8 cellular contexts compared by ENCODE assay signal in the genomic region with DNA sequence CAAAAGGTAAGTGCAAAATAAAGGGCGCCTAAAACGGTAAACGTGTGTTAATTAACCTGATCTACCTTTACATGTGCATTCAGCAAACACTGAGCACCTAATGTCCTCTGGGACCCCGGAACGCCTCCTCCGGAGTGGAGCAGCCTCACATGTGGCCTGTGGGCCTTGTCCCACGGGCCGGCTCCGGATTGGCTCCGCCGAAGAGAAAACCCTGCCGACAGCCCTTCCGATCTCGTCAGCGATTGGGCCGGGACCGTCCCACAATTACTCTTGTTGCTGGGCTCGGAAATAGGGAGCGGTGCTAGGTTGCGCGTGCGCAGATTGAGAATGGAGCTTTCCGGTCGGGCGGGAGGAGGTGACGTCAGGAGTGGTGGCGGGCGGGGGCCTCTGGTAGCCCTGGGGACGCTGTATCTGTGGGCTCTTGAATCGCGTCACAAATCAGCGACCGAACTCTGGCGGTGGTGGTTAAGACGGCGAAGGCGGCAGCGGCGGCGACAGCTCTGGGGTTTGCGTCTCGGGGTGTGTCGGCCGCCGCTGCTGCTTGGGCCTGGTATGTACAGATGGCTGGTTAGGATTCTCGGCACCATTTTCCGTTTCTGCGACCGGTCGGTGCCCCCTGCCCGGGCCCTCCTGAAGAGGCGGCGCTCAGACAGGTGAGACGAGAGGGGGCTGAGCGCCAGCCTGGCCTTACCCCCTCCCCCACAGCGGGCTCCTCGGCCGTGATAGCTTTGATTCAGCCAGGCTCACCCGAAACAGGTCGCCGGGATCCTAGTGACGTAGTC. TPM values are rescaled to one million over a fixed set of nuclear protein-coding genes. Genes with fewer than 3 reads are reported as not detected.
DNase-seq lines count a peak whose midpoint lies in the region; ATAC-seq, FAIRE-seq and TF ChIP-seq lines count a peak whose summit lies in the region.

A gene (plus strand): TSS at position 434 of the 782 bp plus-strand sequence. CDS start 119 bp downstream, at position 553.

- H4K8ac ChIP-seq in IMR-90 (ENCODE audit: low read depth in 2 of 2, low read length in 2 of 2): peak within 1 kb of the TSS; percentile 57 to 95

- peak within 1 kb of the TSS; percentile 59 for H3K27ac ChIP-seq in IMR-90 (ENCODE audit: insufficient read depth, low read length)
- peak within 1 kb of the TSS; percentile 72 for H3K27ac ChIP-seq in endothelial cell of umbilical vein (ENCODE audit: insufficient read depth, low read depth, low read length)

- BruUV-seq in IMR-90 (replicated peaks; lab: Mats Ljungman, UMichigan) (no TSS peak), endothelial cell of umbilical vein (replicated peaks; lab: Mats Ljungman, UMichigan) (no TSS peak)

- no peak within 1 kb of the TSS for H2BK120ac ChIP-seq in IMR-90 (ENCODE audit: low read depth, low read length)

- peak within 1 kb of the TSS; percentile 93 for H3K4me2 ChIP-seq in IMR-90 (ENCODE audit: low read depth, low read length)
- H3K4me2 ChIP-seq in endothelial cell of umbilical vein (ENCODE audit: insufficient read depth, low read length): peak within 1 kb of the TSS; percentile 75

- H3K23ac ChIP-seq in IMR-90 (ENCODE audit: low read depth, low read length): peak within 1 kb of the TSS; percentile 61; the same call in 1 of the 2 replicates

- TF ChIP-seq POLR2A in IMR-90 (IDR thresholded peaks at IDR 0.05; ENCODE audit: low read depth, low read length): peak; percentile 93
- peak; percentile 90 for TF ChIP-seq POLR2A in endothelial cell of umbilical vein (IDR thresholded peaks at IDR 0.05; ENCODE audit: low read depth, low read length)

- no peak within 1 kb of the TSS for H2BK20ac ChIP-seq in IMR-90 (ENCODE audit: low read depth, low read length)

- intact Hi-C loops in IMR-90 (cut with micrococcal nuclease): loop anchor here (1.0 kb wide), 1 partner anchor 87 kb away; a partner anchor contains a TSS
- intact Hi-C loops in endothelial cell of umbilical vein (cut with micrococcal nuclease): loop anchor here (5.0 kb wide), 3 partner anchors 89 to 521 kb away; a partner anchor contains a TSS

- no peak for TF ChIP-seq RAD21 in IMR-90 (IDR thresholded peaks at IDR 0.05; ENCODE audit: low read length)

- WGBS in IMR-90 (ENCODE audit: extremely low coverage in 2 of 2, insufficient read length in 1 of 2), 2 experiments: 0% methylated on average over 38 of the region's 62 CpGs; no CpG with 5 or more reads in 1 of the 2 experiments

- H3K4me3 ChIP-seq in IMR-90 (ENCODE audit: insufficient read depth, low read depth, low read length) (peak within 1 kb of the TSS; percentile 63), endothelial cell of umbilical vein (replicated peaks in 1 of 3; ENCODE audit: insufficient read depth in 1 of 3, low read depth in 1 of 3, low read length in 3 of 3) (peak within 1 kb of the TSS; percentile 36 to 93 (median 63))

- H2AFZ ChIP-seq in IMR-90 (replicated peaks; ENCODE audit: low read length, poor library complexity) (peak within 1 kb of the TSS; percentile 91), endothelial cell of umbilical vein (ENCODE audit: low read depth, low read length) (peak within 1 kb of the TSS; percentile 80)

- DNase-seq in DMS 273 (lab: John Stamatoyannopoulos, UW; ENCODE audit: unreplicated experiment) (peak; percentile 100), IMR-90 (peak; percentile 98), OCI-M1 (lab: John Stamatoyannopoulos, UW) (peak; percentile 98), activated T-cell treated with anti-CD3 and anti-CD28 coated beads for 24 hours (ENCODE audit: low read depth) (peak; percentile 100), endothelial cell of umbilical vein (ENCODE audit: low read depth, low spot score) (peak; percentile 100), midbrain (lab: John Stamatoyannopoulos, UW) (peak; percentile 100)
- peak; percentile 99 for DNase-seq in stimulated activated CD8-positive, alpha-beta memory T cell treated with anti-CD3 and anti-CD28 coated beads, Interleukin-2, amount 100 ng/mL, for 1 hour (ENCODE audit: low read depth in 2 of 2)

- ATAC-seq in GM21528 (IDR thresholded peaks at IDR 0.05; ENCODE audit: low FRiP score, unreplicated experiment): peak; percentile 95
- ATAC-seq in IMR-90 (ENCODE audit: low read depth): peak; percentile 98

- H3K79me1 ChIP-seq in IMR-90 (ENCODE audit: low read depth in 1 of 2, low read length in 2 of 2): peaks cover 3 to 23% of the 10 kb centered on the region in 2 experiments; a peak in 3 of 4 replicates

- H3K79me2 ChIP-seq in endothelial cell of umbilical vein (ENCODE audit: control insufficient read depth, insufficient read depth, low read length): peaks cover 14% of the 10 kb centered on the region

- dilution Hi-C loops in IMR-90 (cut with HindIII; ENCODE audit: low sequenced_read_pairs, unreplicated experiment): no loop called here
- dilution Hi-C loops in endothelial cell of umbilical vein (cut with MboI; ENCODE audit: extremely low pct_ligation_motif_present, low sequenced_read_pairs): no loop called here

- H3K56ac ChIP-seq in IMR-90 (ENCODE audit: extremely low read depth, insufficient read depth, low read length): no peak within 1 kb of the TSS; the same call in 1 of the 2 replicates

- H2BK15ac ChIP-seq in IMR-90 (ENCODE audit: low read depth, low read length): no peak within 1 kb of the TSS

- H3K9ac ChIP-seq in IMR-90 (ENCODE audit: low read depth, low read length) (peak within 1 kb of the TSS; percentile 88), endothelial cell of umbilical vein (replicated peaks; ENCODE audit: extremely low read depth, insufficient read depth, low read length) (peak within 1 kb of the TSS; percentile 85)

- no peaks in the 10 kb centered on the region for H4K20me1 ChIP-seq in IMR-90 (ENCODE audit: insufficient read depth, low read length)
- no peaks in the 10 kb centered on the region for H4K20me1 ChIP-seq in endothelial cell of umbilical vein (replicated peaks; ENCODE audit: control insufficient read depth, extremely low read depth, insufficient read depth, low read length)

- CTCF ChIA-PET in IMR-90 (lab: Yijun Ruan, JAX) (interaction anchor here (0.6 to 1.1 kb wide), 3 partner anchors 11 to 222 kb away, joined by 3 to 4 read pairs (median 3); no protein-coding TSS in a partner anchor), endothelial cell of umbilical vein (lab: Charles Lee) (interaction anchor here (0.6 to 1.9 kb wide), 10 partner anchors 10 to 955 kb away, joined by 3 to 16 read pairs (median 6); a partner anchor contains a TSS)

- no peak within 1 kb of the TSS for H4K91ac ChIP-seq in IMR-90 (ENCODE audit: insufficient read depth, low read depth, low read length)

- H3K9me1 ChIP-seq in IMR-90 (ENCODE audit: insufficient read depth, low read length): 0 out of 2 replicates have a peak, but pooled peaks cover 3% of the 10 kb centered on the region
- no peaks in the 10 kb centered on the region for H3K9me1 ChIP-seq in endothelial cell of umbilical vein (replicated peaks; ENCODE audit: control insufficient read depth, extremely low read depth, insufficient read depth, low read length)

- H3K4me1 ChIP-seq in IMR-90 (ENCODE audit: control insufficient read depth, insufficient read depth, low read length) (no peaks in the 10 kb centered on the region), endothelial cell of umbilical vein (ENCODE audit: control insufficient read depth, extremely low read depth, insufficient read depth, low read length) (peaks cover 7% of the 10 kb centered on the region)

- POLR2A ChIA-PET in IMR-90 (lab: Charles Lee; ENCODE audit: unreplicated experiment) (no interaction called here), endothelial cell of umbilical vein (lab: Charles Lee) (interaction anchor here (0.6 to 1.2 kb wide), 8 partner anchors 9 to 984 kb away, joined by 3 to 7 read pairs (median 4); a partner anchor contains a TSS)

- H3K18ac ChIP-seq in IMR-90 (ENCODE audit: low read depth, low read length): no peak within 1 kb of the TSS

- H2AK5ac ChIP-seq in IMR-90 (ENCODE audit: low read depth, low read length): 0 out of 2 replicates have a peak within 1 kb of the TSS, but pooled peaks have one; percentile 6

- TF ChIP-seq CTCF in IMR-90 (conservative IDR thresholded peaks at IDR 0.05; ENCODE audit: low read depth, low read length) (no peak), endothelial cell of umbilical vein (IDR thresholded peaks at IDR 0.05; ENCODE audit: extremely low read depth in 1 of 2, insufficient read depth in 1 of 2, low read depth in 1 of 2, low read length in 2 of 2) (no peak)

- H3K9me3 ChIP-seq in IMR-90 (ENCODE audit: control insufficient read depth, insufficient read depth, low read length) (no peaks in the 10 kb centered on the region), endothelial cell of umbilical vein (replicated peaks; ENCODE audit: control insufficient read depth, insufficient read depth, low read length) (no peaks in the 10 kb centered on the region)

- H2AK9ac ChIP-seq in IMR-90 (replicated peaks; ENCODE audit: low read depth, low read length, poor library complexity): peak within 1 kb of the TSS; percentile 33

- H3K27me3 ChIP-seq in IMR-90 (ENCODE audit: control insufficient read depth, insufficient read depth, low read length) (no peaks in the 10 kb centered on the region), endothelial cell of umbilical vein (ENCODE audit: control insufficient read depth in 2 of 2, insufficient read depth in 2 of 2, low read length in 2 of 2) (peaks cover 0 to 1% of the 10 kb centered on the region in 2 experiments)

- peak within 1 kb of the TSS; percentile 74 for H3K4ac ChIP-seq in IMR-90 (ENCODE audit: low read depth, low read length)

- H4K5ac ChIP-seq in IMR-90 (ENCODE audit: low read depth, low read length): peak within 1 kb of the TSS; percentile 51; the same call in 1 of the 2 replicates

- H3K14ac ChIP-seq in IMR-90 (replicated peaks; ENCODE audit: low read depth, low read length): peak within 1 kb of the TSS; percentile 68

- peak; percentile 98 for FAIRE-seq in endothelial cell of umbilical vein (lab: Jason Lieb, UNC)

- in situ Hi-C loops in IMR-90 (cut with MboI; ENCODE audit: low sequenced_read_pairs): no loop called here

- H3K36me3 ChIP-seq in IMR-90 (ENCODE audit: control insufficient read depth, insufficient read depth, low read length): 0 out of 2 replicates have a peak, but pooled peaks cover 2% of the 10 kb centered on the region
- H3K36me3 ChIP-seq in endothelial cell of umbilical vein (ENCODE audit: control insufficient read depth in 2 of 2, extremely low read depth in 1 of 2, insufficient read depth in 2 of 2, low read length in 2 of 2): no peaks in the 10 kb centered on the region

- peak within 1 kb of the TSS; percentile 3 for H2BK5ac ChIP-seq in IMR-90 (ENCODE audit: low read depth, low read length, poor library complexity, severe bottlenecking)

RNA-seq across cellular contexts. Expression of the gene that starts here (rescaled TPM):
- total RNA-seq in IMR-90 (2012; rRNA removed) (15.2 and 31.1 TPM in 2 replicates), endothelial cell of umbilical vein (38.9 and 40.4 TPM in 2 replicates)
- polyA plus RNA-seq in IMR-90 (2012; rRNA removed) (7.5 and 9.4 TPM in 2 replicates), endothelial cell of umbilical vein (3.8 and 4.2 TPM in 2 replicates)
- polyA plus RNA-seq in IMR-90 (2012; cell fraction: cytosol; rRNA removed): 1.9 and 5.4 TPM in 2 replicates
- polyA plus RNA-seq in IMR-90 (2012; cell fraction: nucleus; rRNA removed; ENCODE audit: low replicate concordance): 3.3 and 5.5 TPM in 2 replicates
- polyA plus RNA-seq in endothelial cell of umbilical vein (2011; cell fraction: cytosol; rRNA removed): 9.1 and 10.3 TPM in 2 replicates
- 9.4 and 16.8 TPM in 2 replicates for polyA plus RNA-seq in endothelial cell of umbilical vein (2011; cell fraction: nucleus; rRNA removed)
- polyA plus RNA-seq in endothelial cell of umbilical vein (2012): 17.1 and 27.1 TPM in 2 replicates
- polyA minus RNA-seq in endothelial cell of umbilical vein: 8.2 and 10.0 TPM in 2 replicates
- 19.0 TPM for polyA minus RNA-seq in endothelial cell of umbilical vein (2011; cell fraction: cytosol; rRNA and poly(A)+ RNA removed)
- polyA minus RNA-seq in endothelial cell of umbilical vein (2011; cell fraction: nucleus; rRNA and poly(A)+ RNA removed): 8.4 and 9.9 TPM in 2 replicates

Comparison
In these comparisons a context has a peak if more than half of its experiments do, and no peak if none do; other contexts are left out.
1. Peak in every context shown above with its lines: DNase-seq, ATAC-seq, H3K4me3 ChIP-seq and H3K27ac ChIP-seq.